ENCODE assay signal across 19 cellular contexts in genomic region chr2:62415518-62415917, GRCh38.
DNase-seq lines count a peak whose midpoint lies in the region; ATAC-seq and TF ChIP-seq lines count a peak whose summit lies in the region.
"Had no signal": no experiment of that assay in that cellular context is flagged by ENCODE, and none has a peak within 500 bp of the region (broad histone marks: within the 10 kb centered on the region; RNA-seq: fewer than 3 reads in every experiment).

No MANE protein-coding gene starts in this region.

- H3K27me3 Mint-ChIP-seq in activated T-helper 17 cell treated with anti-CD3 and anti-CD28 coated beads, Interleukin-2, amount 50 U/mL, for 72 hours: peaks cover 9% of the 10 kb centered on the region

- H4K20me1 ChIP-seq in BLaER1: no peaks in the 10 kb centered on the region

- ATAC-seq in GM19324 (IDR thresholded peaks at IDR 0.05; ENCODE audit: low FRiP score, unreplicated experiment) (peak; percentile 8), HG03039 (IDR thresholded peaks at IDR 0.05; ENCODE audit: unreplicated experiment) (peak; percentile 14)
- ATAC-seq in activated T-helper 17 cell treated with anti-CD3 and anti-CD28 coated beads, Interleukin-2, amount 50 U/mL, for 72 hours (replicated peaks): no peak

- peak overlapping the region; percentile 61 for H3K4me2 ChIP-seq in BLaER1

- H3K36me3 Mint-ChIP-seq in activated T-helper 17 cell treated with anti-CD3 and anti-CD28 coated beads, Interleukin-2, amount 50 U/mL, for 72 hours (ENCODE audit: low read depth): no peaks in the 10 kb centered on the region
- H3K36me3 Mint-ChIP-seq: activated naive CD4-positive, alpha-beta T cell treated with anti-CD3 and anti-CD28 coated beads, Interleukin-2, amount 50 U/mL, for 72 hours had no signal

- H3K9ac ChIP-seq in BLaER1: no peak overlapping the region

- H3K9me3 ChIP-seq in BLaER1: peaks cover 17% of the 10 kb centered on the region
- H3K9me3 ChIP-seq: Caco-2, HAP-1, prostate gland had no signal

- H3K27ac ChIP-seq in BLaER1 (no peak overlapping the region), epithelial cell of prostate (peak overlapping the region; percentile 80), brain microvascular endothelial cell (no peak overlapping the region)
- H3K27ac ChIP-seq: prostate gland had no signal

- H3K4me3 ChIP-seq in BLaER1: no peak overlapping the region
- H3K4me3 ChIP-seq in brain microvascular endothelial cell (ENCODE audit: low read depth, low read length): no peak overlapping the region
- H3K4me3 ChIP-seq: HAP-1, prostate gland had no signal

- TF ChIP-seq CTCF in brain microvascular endothelial cell (IDR thresholded peaks at IDR 0.05; ENCODE audit: low read depth, low read length, missing control alignments): no peak

- H3K27me3 ChIP-seq in BLaER1: no peaks in the 10 kb centered on the region
- H3K27me3 ChIP-seq in brain microvascular endothelial cell (replicated peaks): no peaks in the 10 kb centered on the region
- H3K27me3 ChIP-seq: spleen had no signal

- H3K4me1 ChIP-seq in BLaER1: peaks cover 27% of the 10 kb centered on the region

- in situ Hi-C loops in brain microvascular endothelial cell (cut with HindIII; ENCODE audit: low pct_ligation_motif_present, low sequenced_read_pairs): no loop called here

- no peaks in the 10 kb centered on the region for H3K4me1 Mint-ChIP-seq in activated T-helper 17 cell treated with anti-CD3 and anti-CD28 coated beads, Interleukin-2, amount 50 U/mL, for 72 hours

- H3K27ac Mint-ChIP-seq in activated T-helper 17 cell treated with anti-CD3 and anti-CD28 coated beads, Interleukin-2, amount 50 U/mL, for 72 hours: no peak overlapping the region
- H3K27ac Mint-ChIP-seq: activated naive CD4-positive, alpha-beta T cell treated with anti-CD3 and anti-CD28 coated beads, Interleukin-2, amount 50 U/mL, for 72 hours had no signal

- H3K9me3 Mint-ChIP-seq in activated T-helper 17 cell treated with anti-CD3 and anti-CD28 coated beads, Interleukin-2, amount 50 U/mL, for 72 hours: peaks cover 4% of the 10 kb centered on the region
- H3K9me3 Mint-ChIP-seq: activated naive CD4-positive, alpha-beta T cell treated with anti-CD3 and anti-CD28 coated beads, Interleukin-2, amount 50 U/mL, for 72 hours had no signal

- H3K4me3 Mint-ChIP-seq in activated T-helper 17 cell treated with anti-CD3 and anti-CD28 coated beads, Interleukin-2, amount 50 U/mL, for 72 hours: no peak overlapping the region

- DNase-seq in epithelial cell of prostate (ENCODE audit: low read depth, low spot score): no peak
- DNase-seq in stimulated activated CD4-positive, alpha-beta T cell treated with anti-CD3 and anti-CD28 coated beads, Interleukin-4, amount 100 ng/mL, for 4 hours: no peak
- no peak for DNase-seq in brain microvascular endothelial cell
- DNase-seq in NCI-H510A (lab: John Stamatoyannopoulos, UW): no peak
- DNase-seq: activated CD4-positive, CD25-positive, alpha-beta regulatory T cell treated with anti-CD3 and anti-CD28 coated beads, Interleukin-2, amount 50 U/mL, for 72 hours; Caco-2; KG1; NCI-H1436; NCI-H226; SHP77 treated with DMSO at 0.1 percent for 48 hours; spleen; stimulated activated naive CD4-positive, alpha-beta T cell had no signal

- H3K36me3 ChIP-seq in BLaER1: no peaks in the 10 kb centered on the region
- no peaks in the 10 kb centered on the region for H3K36me3 ChIP-seq in brain microvascular endothelial cell (replicated peaks)
- H3K36me3 ChIP-seq: HAP-1, prostate gland, spleen had no signal
